Comparison of ENCODE assay signal across 28 cellular contexts in genomic region chr18:40088130-40088529, GRCh38.
DNase-seq lines count a peak whose midpoint lies in the region; ATAC-seq and TF ChIP-seq lines count a peak whose summit lies in the region.
"Had no signal": no experiment of that assay in that cellular context is flagged by ENCODE, and none has a peak within 500 bp of the region (broad histone marks: within the 10 kb centered on the region; RNA-seq: fewer than 3 reads in every experiment).

No MANE protein-coding gene starts in this region.

- no peak overlapping the region for H3K9ac ChIP-seq in rectal smooth muscle tissue (ENCODE audit: low read length)
- H3K9ac ChIP-seq: SK-N-SH had no signal

- H3K36me3 ChIP-seq in GM23338 (ENCODE audit: insufficient read depth) (no peaks in the 10 kb centered on the region), rectal smooth muscle tissue (ENCODE audit: control insufficient read depth, insufficient read depth, low read length) (no peaks in the 10 kb centered on the region)
- H3K36me3 ChIP-seq: right lobe of liver had no signal

- H3K27me3 ChIP-seq in GM23338 (ENCODE audit: insufficient read depth) = no peaks in the 10 kb centered on the region
- no peaks in the 10 kb centered on the region for H3K27me3 ChIP-seq in rectal smooth muscle tissue (ENCODE audit: control insufficient read depth, insufficient read depth, low read length)
- H3K27me3 ChIP-seq: right lobe of liver had no signal

- H3K4me1 ChIP-seq in GM23338 (ENCODE audit: insufficient read depth) (peaks cover 9% of the 10 kb centered on the region), rectal smooth muscle tissue (ENCODE audit: control insufficient read depth, insufficient read depth, low read length) (no peaks in the 10 kb centered on the region)
- H3K4me1 ChIP-seq: right lobe of liver had no signal

- H3K9me3 Mint-ChIP-seq in GM23338 = no peaks in the 10 kb centered on the region
- H3K9me3 Mint-ChIP-seq: type B pancreatic cell had no signal

- DNase-seq in GM23338 (ENCODE audit: low spot score) (no peak), NCI-H2227 treated with DMSO at 0.1 percent for 48 hours (lab: John Stamatoyannopoulos, UW) (peak; percentile 41), epithelial cell of proximal tubule (ENCODE audit: low read depth) (no peak), HCEC 1CT (no peak), AG08396 (ENCODE audit: low spot score) (no peak), NCI-H2029 (lab: John Stamatoyannopoulos, UW) (no peak)
- DNase-seq: activated CD4-positive, alpha-beta T cell treated with anti-CD3 and anti-CD28 coated beads for 4 hours; activated CD8-positive, alpha-beta memory T cell treated with anti-CD3 and anti-CD28 coated beads for 24 hours; activated gamma-delta T cell treated with Interleukin-2 at 50 U/mL for 16 hours; activated naive CD8-positive, alpha-beta T cell treated with anti-CD3 and anti-CD28 coated beads, Interleukin-2, amount 50 U/mL, for 24 hours; activated T-cell treated with anti-CD3 and anti-CD28 coated beads, Interleukin-2, amount 50 U/mL, for 1 hour; CD4-positive, alpha-beta memory T cell; DMS 273 treated with DMSO at 0.1 percent for 48 hours; Karpas-422; kidney glomerular epithelial cell; MV-4-11; naive B cell; NCI-H1694; NCI-H2171 treated with DMSO at 0.1 percent for 48 hours; right lobe of liver; SK-N-SH; T-helper 17 cell had no signal

- H4K20me1 ChIP-seq in GM23338 (replicated peaks; ENCODE audit: insufficient read depth) = no peaks in the 10 kb centered on the region

- no peaks in the 10 kb centered on the region for H3K9me2 ChIP-seq in GM23338 (ENCODE audit: insufficient read depth)
- H3K9me2 ChIP-seq: SK-N-SH had no signal

- H3K79me2 ChIP-seq in GM23338 (replicated peaks; ENCODE audit: insufficient read depth) = no peaks in the 10 kb centered on the region

- H3K27ac Mint-ChIP-seq in GM23338 = no peak overlapping the region
- H3K27ac Mint-ChIP-seq: activated naive CD8-positive, alpha-beta T cell treated with anti-CD3 and anti-CD28 coated beads, Interleukin-2, amount 50 U/mL, for 24 hours; CD4-positive, alpha-beta memory T cell; dendritic cell treated with granulocyte-macrophage colony-stimulating factor and Interleukin-4, amounts not matched to agents 40 ng/mL and 50 ng/mL, for 4 days; memory B cell; T-helper 17 cell; type B pancreatic cell had no signal

- H3K4me1 Mint-ChIP-seq in GM23338 = peaks cover 14% of the 10 kb centered on the region; the same call in 2 of the 3 replicates
- H3K4me1 Mint-ChIP-seq: activated naive CD8-positive, alpha-beta T cell treated with anti-CD3 and anti-CD28 coated beads, Interleukin-2, amount 50 U/mL, for 24 hours; CD4-positive, alpha-beta memory T cell; memory B cell; naive B cell; T-helper 17 cell had no signal

- H3K4me3 Mint-ChIP-seq in GM23338 = no peak overlapping the region
- H3K4me3 Mint-ChIP-seq: activated naive CD8-positive, alpha-beta T cell treated with anti-CD3 and anti-CD28 coated beads, Interleukin-2, amount 50 U/mL, for 24 hours; CD4-positive, alpha-beta memory T cell; dendritic cell treated with granulocyte-macrophage colony-stimulating factor and Interleukin-4, amounts not matched to agents 40 ng/mL and 50 ng/mL, for 4 days; memory B cell; naive B cell; T-helper 17 cell; type B pancreatic cell had no signal

- H3K4me2 ChIP-seq in GM23338 = peak overlapping the region; percentile 28; the same call in 1 of the 2 replicates
- H3K4me2 ChIP-seq: SK-N-SH had no signal

- H3K27ac ChIP-seq in GM23338 (ENCODE audit: low read depth) (no peak overlapping the region), rectal smooth muscle tissue (ENCODE audit: low read depth, low read length) (no peak overlapping the region)
- H3K27ac ChIP-seq: right lobe of liver, RWPE1 had no signal

- H3K4me3 ChIP-seq in GM23338 = no peak overlapping the region
- peak overlapping the region; percentile 28 for H3K4me3 ChIP-seq in epithelial cell of proximal tubule (ENCODE audit: low read depth, low read length)
- peak overlapping the region; percentile 2 for H3K4me3 ChIP-seq in rectal smooth muscle tissue (ENCODE audit: low read length)
- H3K4me3 ChIP-seq: right lobe of liver had no signal

- no peaks in the 10 kb centered on the region for H3F3A ChIP-seq in GM23338 (replicated peaks; ENCODE audit: low read depth)

- ATAC-seq in GM23338 (peak; percentile 38; the same call in 2 of the 3 replicates), GM18502 (IDR thresholded peaks at IDR 0.05; ENCODE audit: poor library complexity, unreplicated experiment) (no peak)
- ATAC-seq: activated naive CD8-positive, alpha-beta T cell treated with anti-CD3 and anti-CD28 coated beads, Interleukin-2, amount 50 U/mL, for 24 hours; right lobe of liver; T-helper 17 cell had no signal

- no peak overlapping the region; the same call in 1 of the 2 replicates for H2AFZ ChIP-seq in GM23338

- no peaks in the 10 kb centered on the region for H3K27me3 Mint-ChIP-seq in GM23338 (ENCODE audit: insufficient read depth, low read depth, poor library complexity)
- H3K27me3 Mint-ChIP-seq: activated naive CD8-positive, alpha-beta T cell treated with anti-CD3 and anti-CD28 coated beads, Interleukin-2, amount 50 U/mL, for 24 hours; CD4-positive, alpha-beta memory T cell; dendritic cell treated with granulocyte-macrophage colony-stimulating factor and Interleukin-4, amounts not matched to agents 40 ng/mL and 50 ng/mL, for 4 days; memory B cell; naive B cell; T-helper 17 cell; type B pancreatic cell had no signal

- H3K36me3 Mint-ChIP-seq in GM23338 (ENCODE audit: low read depth) = no peaks in the 10 kb centered on the region
- H3K36me3 Mint-ChIP-seq: CD4-positive, alpha-beta memory T cell; memory B cell; naive B cell; type B pancreatic cell had no signal

- TF ChIP-seq CTCF in GM23338 (conservative IDR thresholded peaks at IDR 0.05; ENCODE audit: low read depth in 2 of 2) (no peak), epithelial cell of proximal tubule (conservative IDR thresholded peaks at IDR 0.05; ENCODE audit: low read depth, low read length) (no peak)

TF ChIP-seq in GM23338, 12 proteins besides CTCF, POLR2A, EP300 and RAD21 (continues in another document):
- TF ChIP-seq JUNB (IDR thresholded peaks at IDR 0.05; ENCODE audit: unreplicated experiment) (no peak), NANOG (IDR thresholded peaks at IDR 0.05; ENCODE audit: borderline replicate concordance) (no peak), POLR2AphosphoS5 (IDR thresholded peaks at IDR 0.05; ENCODE audit: low read depth) (no peak), EZH2phosphoT487 (IDR thresholded peaks at IDR 0.05; ENCODE audit: unreplicated experiment) (no peak), ETS1 (IDR thresholded peaks at IDR 0.05) (no peak), EZH2 (IDR thresholded peaks at IDR 0.05; ENCODE audit: low read depth, unreplicated experiment) (no peak), REST (IDR thresholded peaks at IDR 0.05; ENCODE audit: unreplicated experiment) (no peak)
